ENCODE assay signal across 8 cellular contexts in genomic region chr7:140316165-140316661, GRCh38.
DNase-seq lines count a peak whose midpoint lies in the region; ATAC-seq and TF ChIP-seq lines count a peak whose summit lies in the region.

No MANE protein-coding gene starts in this region.

- TF ChIP-seq CTCF in body of pancreas (IDR thresholded peaks at IDR 0.05): no peak

- H3K27me3 Mint-ChIP-seq in activated naive CD4-positive, alpha-beta T cell treated with anti-CD3 and anti-CD28 coated beads, Interleukin-2, amount 10 ng/mL, durations not matched to agents 7 days and 5 days: no peaks in the 10 kb centered on the region

- H3K4me1 ChIP-seq in BLaER1 (peaks cover 9% of the 10 kb centered on the region), body of pancreas (peaks cover 16% of the 10 kb centered on the region)

- H3K36me3 ChIP-seq in BLaER1 (no peaks in the 10 kb centered on the region), body of pancreas (replicated peaks in 1 of 2; ENCODE audit: insufficient read depth in 1 of 2, low read depth in 2 of 2) (no peaks in the 10 kb centered on the region)

- DNase-seq in LoVo (ENCODE audit: low spot score) (peak; percentile 87), body of pancreas (peak; percentile 50 to 86 (median 76)), kidney glomerular epithelial cell (lab: John Stamatoyannopoulos, UW) (peak; percentile 90), substantia nigra (lab: John Stamatoyannopoulos, UW) (peak in 42 of 49 donors; percentile 10 to 87 (median 52))
- DNase-seq in activated naive CD4-positive, alpha-beta T cell treated with anti-CD3 and anti-CD28 coated beads, Interleukin-2, amount 10 ng/mL, durations not matched to agents 7 days and 5 days: no peak

- ATAC-seq in body of pancreas (peak; percentile 86), HG03432 (IDR thresholded peaks at IDR 0.05; ENCODE audit: unreplicated experiment) (no peak), GM21528 (IDR thresholded peaks at IDR 0.05; ENCODE audit: low FRiP score, unreplicated experiment) (no peak)

- H3K27ac ChIP-seq in BLaER1 (no peak overlapping the region), body of pancreas (peak overlapping the region in 3 of 4 donors; percentile 31 to 53 (median 47)), substantia nigra (ENCODE audit: low read depth, low read length, poor library complexity, severe bottlenecking) (peak overlapping the region; percentile 43)

- peaks cover 25% of the 10 kb centered on the region for H3K4me1 Mint-ChIP-seq in activated naive CD4-positive, alpha-beta T cell treated with anti-CD3 and anti-CD28 coated beads, Interleukin-2, amount 10 ng/mL, durations not matched to agents 7 days and 5 days

- H3K9ac ChIP-seq in BLaER1: no peak overlapping the region

- H3K4me3 ChIP-seq in BLaER1 (no peak overlapping the region), body of pancreas (no peak overlapping the region)

- no peaks in the 10 kb centered on the region for H4K20me1 ChIP-seq in BLaER1

- no peak overlapping the region for H3K4me3 Mint-ChIP-seq in activated naive CD4-positive, alpha-beta T cell treated with anti-CD3 and anti-CD28 coated beads, Interleukin-2, amount 10 ng/mL, durations not matched to agents 7 days and 5 days

- intact Hi-C loops in body of pancreas (cut with DNase I): no loop called here

- peaks cover 33% of the 10 kb centered on the region for H3K9me3 ChIP-seq in BLaER1
- H3K9me3 ChIP-seq in body of pancreas: no peaks in the 10 kb centered on the region

- H3K27me3 ChIP-seq in BLaER1 (no peaks in the 10 kb centered on the region), body of pancreas (no peaks in the 10 kb centered on the region)

- no peak for TF ChIP-seq POLR2A in body of pancreas (IDR thresholded peaks at IDR 0.05)

- peak overlapping the region; percentile 3; the same call in 1 of the 2 replicates for H3K4me2 ChIP-seq in BLaER1

- peaks cover 16% of the 10 kb centered on the region for H3K36me3 Mint-ChIP-seq in activated naive CD4-positive, alpha-beta T cell treated with anti-CD3 and anti-CD28 coated beads, Interleukin-2, amount 10 ng/mL, durations not matched to agents 7 days and 5 days

- H3K27ac Mint-ChIP-seq in activated naive CD4-positive, alpha-beta T cell treated with anti-CD3 and anti-CD28 coated beads, Interleukin-2, amount 10 ng/mL, durations not matched to agents 7 days and 5 days: no peak overlapping the region

- peaks cover 12% of the 10 kb centered on the region for H3K9me3 Mint-ChIP-seq in activated naive CD4-positive, alpha-beta T cell treated with anti-CD3 and anti-CD28 coated beads, Interleukin-2, amount 10 ng/mL, durations not matched to agents 7 days and 5 days

- CTCF ChIA-PET in activated naive CD4-positive, alpha-beta T cell treated with anti-CD3 and anti-CD28 coated beads, Interleukin-2, amount 10 ng/mL, durations not matched to agents 7 days and 5 days (lab: Charles Lee): interaction anchor here (1.4 to 1.5 kb wide), 2 partner anchors 9 to 12 kb away, joined by 4 read pairs; no protein-coding TSS in a partner anchor

- WGBS in body of pancreas, 2 donors: 16 to 37% methylated on average over 3 to 7 of the region's 7 CpGs
